ENCODE assay signal across 23 cellular contexts in the genomic region with DNA sequence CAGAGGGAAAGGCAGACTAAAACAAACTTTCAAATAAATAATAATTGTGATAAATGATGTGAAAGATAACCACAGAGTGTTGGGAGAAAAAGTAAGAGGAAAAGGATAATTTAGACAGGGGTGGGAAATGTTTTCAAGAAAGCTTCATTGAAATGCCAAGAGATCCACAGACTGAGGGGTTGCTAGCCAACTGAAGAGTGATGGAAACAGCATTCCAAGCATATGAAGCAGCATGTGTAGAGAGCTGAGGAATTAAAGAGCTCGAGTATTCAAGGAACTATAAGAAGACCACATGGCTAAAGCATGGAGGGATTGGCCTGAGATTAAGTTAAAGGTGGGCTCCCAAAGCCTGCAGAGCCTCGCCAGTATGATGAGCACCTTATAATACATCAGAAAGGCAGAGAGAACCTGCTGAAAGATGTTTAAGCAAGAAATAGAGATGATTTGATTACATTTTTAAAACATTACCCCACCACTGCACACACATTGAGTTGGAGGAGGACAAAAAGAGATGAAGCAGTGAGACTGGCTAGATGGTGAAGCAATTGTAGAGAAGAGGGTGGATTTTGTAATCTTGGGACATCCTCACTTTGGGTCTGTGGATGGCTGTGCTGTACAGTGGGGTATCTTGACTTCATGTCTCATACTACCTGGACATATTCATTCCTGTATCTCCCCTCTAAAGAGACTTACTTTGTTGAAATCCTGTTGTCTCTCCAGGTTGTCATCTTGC.
DNase-seq lines count a peak whose midpoint lies in the region; ATAC-seq and TF ChIP-seq lines count a peak whose summit lies in the region.
"Had no signal": no experiment of that assay in that cellular context is flagged by ENCODE, and none has a peak within 500 bp of the region (broad histone marks: within the 10 kb centered on the region; RNA-seq: fewer than 3 reads in every experiment).

No MANE protein-coding gene starts in this region.

- H3K36me3 Mint-ChIP-seq in immature natural killer cell = peaks cover 0 to 4% (median 3%) of the 10 kb centered on the region in 3 donors
- H3K36me3 Mint-ChIP-seq: activated CD4-positive, alpha-beta memory T cell treated with anti-CD3 and anti-CD28 coated beads for 36 hours; activated naive CD4-positive, alpha-beta T cell treated with anti-CD3 and anti-CD28 coated beads, Interleukin-2, amount 50 U/mL, for 24 hours; naive B cell had no signal

- no peaks in the 10 kb centered on the region for H3K27me3 Mint-ChIP-seq in immature natural killer cell (ENCODE audit: low read depth in 3 of 3)
- H3K27me3 Mint-ChIP-seq: activated B cell treated with CpG ODN at 0.5 μM for 24 hours; activated CD4-positive, alpha-beta memory T cell treated with anti-CD3 and anti-CD28 coated beads for 36 hours; activated T-helper 17 cell treated with anti-CD3 and anti-CD28 coated beads, Interleukin-2, amount 50 U/mL, for 72 hours had no signal

- intact Hi-C loops in dorsolateral prefrontal cortex (cut with DNase I) = no loop called here

- peaks cover 0 to 6% (median 0%) of the 10 kb centered on the region in 45 donors for H3K27me3 ChIP-seq in dorsolateral prefrontal cortex
- H3K27me3 ChIP-seq: body of pancreas, esophagus muscularis mucosa had no signal

- no peak for TF ChIP-seq CTCF in dorsolateral prefrontal cortex (IDR thresholded peaks at IDR 0.05 in 54 of 56, conservative IDR thresholded peaks at IDR 0.05 in 2 of 56; ENCODE audit: low read depth in 1 of 56, partially characterized antibody in 56 of 56)

- ATAC-seq in GM19455 (IDR thresholded peaks at IDR 0.05; ENCODE audit: unreplicated experiment) = no peak
- ATAC-seq: activated T-helper 17 cell treated with anti-CD3 and anti-CD28 coated beads, Interleukin-2, amount 50 U/mL, for 72 hours; body of pancreas; left colon had no signal

- peak overlapping the region in 1 of 59 donors; percentile 1 for H3K27ac ChIP-seq in dorsolateral prefrontal cortex
- H3K27ac ChIP-seq: body of pancreas, esophagus muscularis mucosa had no signal

- no peaks in the 10 kb centered on the region for H3K4me1 Mint-ChIP-seq in immature natural killer cell
- H3K4me1 Mint-ChIP-seq: activated B cell treated with CpG ODN at 0.5 μM for 24 hours; activated naive CD4-positive, alpha-beta T cell treated with anti-CD3 and anti-CD28 coated beads, Interleukin-2, amount 50 U/mL, for 24 hours; activated T-helper 17 cell treated with anti-CD3 and anti-CD28 coated beads, Interleukin-2, amount 50 U/mL, for 72 hours; endodermal cell; naive B cell had no signal

- H3K9me3 Mint-ChIP-seq in immature natural killer cell = peaks cover 0 to 4% (median 1%) of the 10 kb centered on the region in 6 donors
- H3K9me3 Mint-ChIP-seq: activated naive CD4-positive, alpha-beta T cell treated with anti-CD3 and anti-CD28 coated beads, Interleukin-2, amount 50 U/mL, for 24 hours had no signal

- peak; percentile 85 for DNase-seq in AG08395 (ENCODE audit: low spot score)
- peak; percentile 7 for DNase-seq in M059J (ENCODE audit: low read depth)
- peak; percentile 64 for DNase-seq in dedifferentiated amniotic fluid mesenchymal stem cell (ENCODE audit: extremely low spot score)
- peak; percentile 61 for DNase-seq in kidney tubule cell (ENCODE audit: low spot score)
- DNase-seq in immature natural killer cell = no peak
- DNase-seq in NCI-H1694 treated with DMSO at 0.1 percent for 48 hours (lab: John Stamatoyannopoulos, UW) = no peak
- no peak for DNase-seq in dorsolateral prefrontal cortex
- DNase-seq: activated B cell treated with CpG ODN at 0.5 μM for 24 hours; activated CD4-positive, alpha-beta memory T cell treated with anti-CD3 and anti-CD28 coated beads for 36 hours; activated CD8-positive, alpha-beta memory T cell treated with anti-CD3 and anti-CD28 coated beads, Interleukin-2, amount 50 U/mL, for 48 hours; body of pancreas; endodermal cell; glutamatergic neuron; left colon; naive B cell; NCI-H1048; NCI-H187 treated with DMSO at 0.1 percent for 48 hours; NCI-H345; NCI-H82 had no signal

- no peak overlapping the region for H3K4me3 ChIP-seq in dorsolateral prefrontal cortex
- H3K4me3 ChIP-seq: body of pancreas, esophagus muscularis mucosa had no signal

- no peak overlapping the region for H3K27ac Mint-ChIP-seq in immature natural killer cell
- H3K27ac Mint-ChIP-seq: activated B cell treated with CpG ODN at 0.5 μM for 24 hours; activated CD4-positive, alpha-beta memory T cell treated with anti-CD3 and anti-CD28 coated beads for 36 hours; activated naive CD4-positive, alpha-beta T cell treated with anti-CD3 and anti-CD28 coated beads, Interleukin-2, amount 50 U/mL, for 24 hours; activated T-helper 17 cell treated with anti-CD3 and anti-CD28 coated beads, Interleukin-2, amount 50 U/mL, for 72 hours; endodermal cell had no signal

- H3K4me3 Mint-ChIP-seq in immature natural killer cell = no peak overlapping the region
- H3K4me3 Mint-ChIP-seq: activated B cell treated with CpG ODN at 0.5 μM for 24 hours; activated CD4-positive, alpha-beta memory T cell treated with anti-CD3 and anti-CD28 coated beads for 36 hours; activated naive CD4-positive, alpha-beta T cell treated with anti-CD3 and anti-CD28 coated beads, Interleukin-2, amount 50 U/mL, for 24 hours; activated T-helper 17 cell treated with anti-CD3 and anti-CD28 coated beads, Interleukin-2, amount 50 U/mL, for 72 hours; endodermal cell; naive B cell had no signal

Comparison
In these comparisons a context has a peak if more than half of its experiments do, and no peak if none do; other contexts are left out.
1. DNase-seq: peak in AG08395 (single experiment), M059J (single experiment), dedifferentiated amniotic fluid mesenchymal stem cell (single experiment) and kidney tubule cell (single experiment); none in immature natural killer cell (0 of 3), NCI-H1694 treated with DMSO at 0.1 percent for 48 hours (single experiment) and dorsolateral prefrontal cortex (0 of 10).